18 cellular contexts compared by ENCODE assay signal in genomic region chr17:69967910-69968411, GRCh38.
DNase-seq lines count a peak whose midpoint lies in the region; ATAC-seq and TF ChIP-seq lines count a peak whose summit lies in the region.
"Had no signal": no experiment of that assay in that cellular context is flagged by ENCODE, and none has a peak within 500 bp of the region (broad histone marks: within the 10 kb centered on the region; RNA-seq: fewer than 3 reads in every experiment).

No MANE protein-coding gene starts in this region.

- no peak overlapping the region for H3K9ac ChIP-seq in IMR-90 (ENCODE audit: low read depth, low read length)
- no peak overlapping the region for H3K9ac ChIP-seq in endodermal cell (ENCODE audit: extremely low read depth, low read length, poor library complexity, severe bottlenecking)
- H3K9ac ChIP-seq: BLaER1 had no signal

- H3K27ac Mint-ChIP-seq in endodermal cell (no peak overlapping the region), glutamatergic neuron (ENCODE audit: unreplicated experiment) (no peak overlapping the region)
- H3K27ac Mint-ChIP-seq: activated CD8-positive, alpha-beta memory T cell treated with anti-CD3 and anti-CD28 coated beads, Interleukin-2, amount 10 ng/mL, durations not matched to agents 7 days and 5 days; activated naive CD4-positive, alpha-beta T cell treated with anti-CD3 and anti-CD28 coated beads for 36 hours; memory B cell had no signal

- TF ChIP-seq CTCF in AG10803 (conservative IDR thresholded peaks at IDR 0.05; ENCODE audit: low read length) = no peak
- no peak for TF ChIP-seq CTCF in IMR-90 (conservative IDR thresholded peaks at IDR 0.05; ENCODE audit: low read depth, low read length)
- no peak for TF ChIP-seq CTCF in endodermal cell (conservative IDR thresholded peaks at IDR 0.05)
- TF ChIP-seq CTCF in thyroid gland (IDR thresholded peaks at IDR 0.05) = no peak
- no peak for TF ChIP-seq CTCF in glutamatergic neuron (IDR thresholded peaks at IDR 0.05; ENCODE audit: partially characterized antibody, unreplicated experiment)

- H3K4me3 ChIP-seq in AG10803 (ENCODE audit: low read length) (no peak overlapping the region), IMR-90 (ENCODE audit: insufficient read depth, low read depth, low read length) (no peak overlapping the region), endodermal cell (ENCODE audit: low read length) (no peak overlapping the region), thyroid gland (replicated peaks in 1 of 3) (no peak overlapping the region)
- H3K4me3 ChIP-seq: BLaER1, suprapubic skin had no signal

- H2AK9ac ChIP-seq in IMR-90 (replicated peaks; ENCODE audit: low read depth, low read length, poor library complexity) = no peak overlapping the region

- DNase-seq in AG10803 (ENCODE audit: low read depth) = peak; percentile 100
- peak; percentile 98 for DNase-seq in IMR-90
- peak; percentile 57 to 84 for DNase-seq in dermis microvascular lymphatic vessel endothelial cell (ENCODE audit: low read depth in 2 of 2)
- peak; percentile 94 for DNase-seq in non-pigmented ciliary epithelial cell (ENCODE audit: low read depth)
- no peak for DNase-seq in endodermal cell
- no peak for DNase-seq in thyroid gland
- no peak for DNase-seq in glutamatergic neuron
- no peak for DNase-seq in caudate nucleus (lab: John Stamatoyannopoulos, UW)
- DNase-seq: activated CD8-positive, alpha-beta memory T cell treated with anti-CD3 and anti-CD28 coated beads, Interleukin-2, amount 10 ng/mL, durations not matched to agents 7 days and 5 days; activated naive CD4-positive, alpha-beta T cell treated with anti-CD3 and anti-CD28 coated beads for 36 hours; DMS79 treated with DMSO at 0.1 percent for 48 hours; NCI-H1105; NCI-H226; nucleus accumbens had no signal

- CTCF ChIA-PET in IMR-90 (lab: Yijun Ruan, JAX) = interaction anchor here (0.8 kb wide), 1 partner anchor 416 kb away, joined by 4 read pairs; no protein-coding TSS in a partner anchor

- TF ChIP-seq POLR2A in IMR-90 (IDR thresholded peaks at IDR 0.05; ENCODE audit: low read depth, low read length) (no peak), thyroid gland (IDR thresholded peaks at IDR 0.05) (no peak)

- H3K18ac ChIP-seq in IMR-90 (ENCODE audit: low read depth, low read length) = peak overlapping the region; percentile 2; the same call in 1 of the 2 replicates

- peak overlapping the region; percentile 34; the same call in 1 of the 2 replicates for H3K27ac ChIP-seq in IMR-90 (ENCODE audit: insufficient read depth, low read length)
- no peak overlapping the region for H3K27ac ChIP-seq in endodermal cell (ENCODE audit: low read depth, low read length)
- H3K27ac ChIP-seq in thyroid gland = no peak overlapping the region
- H3K27ac ChIP-seq in caudate nucleus (ENCODE audit: low read depth, low read length) = no peak overlapping the region
- H3K27ac ChIP-seq: BLaER1, suprapubic skin, VCaP had no signal

- no peak overlapping the region for H4K5ac ChIP-seq in IMR-90 (ENCODE audit: low read depth, low read length)

- H3K79me1 ChIP-seq in IMR-90 (ENCODE audit: low read depth in 1 of 2, low read length in 2 of 2) = no peaks in the 10 kb centered on the region

- POLR2A ChIA-PET in IMR-90 (lab: Charles Lee; ENCODE audit: unreplicated experiment) = no interaction called here

- dilution Hi-C loops in IMR-90 (cut with HindIII; ENCODE audit: low sequenced_read_pairs, unreplicated experiment) = no loop called here

- H3K27me3 Mint-ChIP-seq in endodermal cell (ENCODE audit: insufficient read depth) = no peaks in the 10 kb centered on the region
- no peaks in the 10 kb centered on the region for H3K27me3 Mint-ChIP-seq in glutamatergic neuron (ENCODE audit: unreplicated experiment)
- H3K27me3 Mint-ChIP-seq: activated CD8-positive, alpha-beta memory T cell treated with anti-CD3 and anti-CD28 coated beads, Interleukin-2, amount 10 ng/mL, durations not matched to agents 7 days and 5 days; memory B cell had no signal

- in situ Hi-C loops in IMR-90 (cut with MboI; ENCODE audit: low sequenced_read_pairs) = no loop called here

- H3K4ac ChIP-seq in IMR-90 (ENCODE audit: low read depth, low read length) = no peak overlapping the region

- H3K9me3 ChIP-seq in IMR-90 (ENCODE audit: control insufficient read depth, insufficient read depth, low read length) (peaks cover 5% of the 10 kb centered on the region; the same call in 1 of the 2 replicates), endodermal cell (ENCODE audit: control insufficient read depth, low read length) (peaks cover 5% of the 10 kb centered on the region), thyroid gland (no peaks in the 10 kb centered on the region)

- H3K4me1 Mint-ChIP-seq in endodermal cell = no peaks in the 10 kb centered on the region
- H3K4me1 Mint-ChIP-seq in glutamatergic neuron (ENCODE audit: low read depth, unreplicated experiment) = no peaks in the 10 kb centered on the region
- H3K4me1 Mint-ChIP-seq: activated CD8-positive, alpha-beta memory T cell treated with anti-CD3 and anti-CD28 coated beads, Interleukin-2, amount 10 ng/mL, durations not matched to agents 7 days and 5 days; memory B cell had no signal

- 0% methylated on average over 2 of the region's 3 CpGs; no CpG with 5 or more reads in 1 of the 2 experiments for WGBS in IMR-90 (ENCODE audit: extremely low coverage in 2 of 2, insufficient read length in 1 of 2), 2 experiments
- 95 to 100% methylated on average over 1 to 3 of the region's 3 CpGs for WGBS in endodermal cell (ENCODE audit: insufficient coverage in 1 of 2, insufficient read length in 1 of 2), 2 experiments
- WGBS in thyroid gland, 2 donors = 74 to 83% methylated on average over 3 of the region's 3 CpGs

- H3K36me3 Mint-ChIP-seq in endodermal cell (ENCODE audit: low read depth) (no peaks in the 10 kb centered on the region), glutamatergic neuron (ENCODE audit: unreplicated experiment) (no peaks in the 10 kb centered on the region)
- H3K36me3 Mint-ChIP-seq: activated CD8-positive, alpha-beta memory T cell treated with anti-CD3 and anti-CD28 coated beads, Interleukin-2, amount 10 ng/mL, durations not matched to agents 7 days and 5 days; memory B cell had no signal

- no peak overlapping the region for H3K4me3 Mint-ChIP-seq in endodermal cell
- no peak overlapping the region for H3K4me3 Mint-ChIP-seq in glutamatergic neuron (ENCODE audit: unreplicated experiment)
- H3K4me3 Mint-ChIP-seq: activated CD8-positive, alpha-beta memory T cell treated with anti-CD3 and anti-CD28 coated beads, Interleukin-2, amount 10 ng/mL, durations not matched to agents 7 days and 5 days; activated naive CD4-positive, alpha-beta T cell treated with anti-CD3 and anti-CD28 coated beads for 36 hours; memory B cell had no signal

- no peak overlapping the region for H3K56ac ChIP-seq in IMR-90 (ENCODE audit: extremely low read depth, insufficient read depth, low read length)

- H3K27me3 ChIP-seq in IMR-90 (ENCODE audit: control insufficient read depth, insufficient read depth, low read length) (no peaks in the 10 kb centered on the region), endodermal cell (ENCODE audit: control insufficient read depth, insufficient read depth, low read length, poor library complexity, severe bottlenecking) (no peaks in the 10 kb centered on the region), thyroid gland (no peaks in the 10 kb centered on the region)
- H3K27me3 ChIP-seq: BLaER1, suprapubic skin had no signal

- H4K8ac ChIP-seq in IMR-90 (ENCODE audit: low read depth in 2 of 2, low read length in 2 of 2) = peak overlapping the region in 1 of 2 experiments; percentile 5; a peak in 1 of 4 replicates

- TF ChIP-seq RAD21 in IMR-90 (IDR thresholded peaks at IDR 0.05; ENCODE audit: low read length) = no peak

- no TSS peak for BruUV-seq in IMR-90 (replicated peaks; lab: Mats Ljungman, UMichigan)

- no peaks in the 10 kb centered on the region for H3K9me3 Mint-ChIP-seq in endodermal cell
- peaks cover 4% of the 10 kb centered on the region for H3K9me3 Mint-ChIP-seq in glutamatergic neuron (ENCODE audit: unreplicated experiment)
- H3K9me3 Mint-ChIP-seq: activated naive CD4-positive, alpha-beta T cell treated with anti-CD3 and anti-CD28 coated beads for 36 hours had no signal

- no peak overlapping the region for H2BK15ac ChIP-seq in IMR-90 (ENCODE audit: low read depth, low read length)

- H3K4me1 ChIP-seq in IMR-90 (ENCODE audit: control insufficient read depth, insufficient read depth, low read length) (no peaks in the 10 kb centered on the region), endodermal cell (ENCODE audit: control insufficient read depth, insufficient read depth, low read length) (no peaks in the 10 kb centered on the region), thyroid gland (peaks cover 0 to 5% of the 10 kb centered on the region in 2 donors)
- H3K4me1 ChIP-seq: BLaER1, suprapubic skin had no signal

- H2BK20ac ChIP-seq in IMR-90 (ENCODE audit: low read depth, low read length) = 0 out of 2 replicates have a peak overlapping the region, but pooled peaks have one; percentile 51

- no peak overlapping the region for H2AFZ ChIP-seq in IMR-90 (replicated peaks; ENCODE audit: low read length, poor library complexity)

- H3K36me3 ChIP-seq in IMR-90 (ENCODE audit: control insufficient read depth, insufficient read depth, low read length) (no peaks in the 10 kb centered on the region), endodermal cell (ENCODE audit: control insufficient read depth, insufficient read depth, low read length) (no peaks in the 10 kb centered on the region), thyroid gland (no peaks in the 10 kb centered on the region)
- H3K36me3 ChIP-seq: BLaER1, suprapubic skin had no signal

- H3K4me2 ChIP-seq in IMR-90 (ENCODE audit: low read depth, low read length) = no peak overlapping the region
- H3K4me2 ChIP-seq: BLaER1 had no signal

- H4K20me1 ChIP-seq in IMR-90 (ENCODE audit: insufficient read depth, low read length) = no peaks in the 10 kb centered on the region
- H4K20me1 ChIP-seq: BLaER1 had no signal

- H3K23ac ChIP-seq in IMR-90 (ENCODE audit: low read depth, low read length) = no peak overlapping the region

- H4K91ac ChIP-seq in IMR-90 (ENCODE audit: insufficient read depth, low read depth, low read length) = no peak overlapping the region

- intact Hi-C loops in IMR-90 (cut with micrococcal nuclease) = loop anchor here (5.0 kb wide), 1 partner anchor 169 kb away; no protein-coding TSS in a partner anchor
- intact Hi-C loops in thyroid gland (cut with DNase I) = no loop called here

- H2AK5ac ChIP-seq in IMR-90 (ENCODE audit: low read depth, low read length) = no peak overlapping the region

- ATAC-seq in IMR-90 (ENCODE audit: low read depth) = peak; percentile 96
- ATAC-seq: activated CD8-positive, alpha-beta memory T cell treated with anti-CD3 and anti-CD28 coated beads, Interleukin-2, amount 10 ng/mL, durations not matched to agents 7 days and 5 days had no signal

- H3K9me1 ChIP-seq in IMR-90 (ENCODE audit: insufficient read depth, low read length) = no peaks in the 10 kb centered on the region

- H3K14ac ChIP-seq in IMR-90 (replicated peaks; ENCODE audit: low read depth, low read length) = no peak overlapping the region

- peak overlapping the region; percentile 42; the same call in 1 of the 2 replicates for H2BK120ac ChIP-seq in IMR-90 (ENCODE audit: low read depth, low read length)

- peak overlapping the region; percentile 62 for H2BK5ac ChIP-seq in IMR-90 (ENCODE audit: low read depth, low read length, poor library complexity, severe bottlenecking)

TF ChIP-seq in IMR-90, 13 proteins besides CTCF, POLR2A, EP300 and RAD21 (continues in another document):
- no peak for TF ChIP-seq CHD1 (IDR thresholded peaks at IDR 0.05; ENCODE audit: low read depth, low read length)
- TF ChIP-seq MAZ (IDR thresholded peaks at IDR 0.05; ENCODE audit: borderline replicate concordance, low read depth, low read length) = no peak

Comparison
In these comparisons a context has a peak if more than half of its experiments do, and no peak if none do; other contexts are left out.
1. DNase-seq: peak in AG10803 (single experiment), IMR-90 (single experiment), dermis microvascular lymphatic vessel endothelial cell (2 of 2) and non-pigmented ciliary epithelial cell (single experiment); none in endodermal cell (single experiment), thyroid gland (0 of 2), glutamatergic neuron (single experiment) and caudate nucleus (0 of 61).